ENCODE assay signal across 9 cellular contexts in the genomic region with DNA sequence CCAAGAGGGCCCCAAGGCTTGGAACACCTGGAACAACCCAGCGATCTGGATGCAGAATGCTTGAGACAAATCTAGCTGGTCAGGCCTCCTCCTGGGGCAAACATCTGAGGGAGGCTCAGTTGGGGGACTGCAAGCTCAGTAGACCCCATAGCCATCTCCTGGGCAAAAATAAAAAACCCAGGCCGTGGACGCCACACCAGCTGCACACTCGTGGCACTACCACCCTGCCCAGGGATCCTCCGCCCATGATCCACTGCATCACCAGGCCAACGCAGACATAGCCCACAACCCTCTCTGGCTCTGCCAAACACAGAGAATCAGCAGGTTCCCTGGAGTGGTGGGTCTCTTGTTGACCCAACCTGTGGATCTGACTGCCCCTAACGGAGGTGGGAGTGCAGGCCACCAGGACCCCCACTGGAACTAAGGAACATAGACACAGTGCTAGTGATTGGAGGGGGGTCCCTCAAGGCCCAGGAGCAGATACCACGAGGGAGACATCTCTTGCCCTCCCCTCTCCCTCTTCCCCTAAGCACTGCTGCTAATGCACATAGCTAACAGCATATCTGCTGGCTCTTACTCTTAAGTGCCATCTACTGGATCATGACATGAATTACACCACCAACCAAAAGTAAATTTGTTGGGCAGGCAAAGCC.
DNase-seq lines count a peak whose midpoint lies in the region; FAIRE-seq and TF ChIP-seq lines count a peak whose summit lies in the region.
"Had no signal": no experiment of that assay in that cellular context is flagged by ENCODE, and none has a peak within 500 bp of the region (broad histone marks: within the 10 kb centered on the region; RNA-seq: fewer than 3 reads in every experiment).

No MANE protein-coding gene starts in this region.

- FAIRE-seq in A204.1 (lab: Jason Lieb, UNC): peak; percentile 85

- H3K4me1 ChIP-seq in SJCRH30: no peaks in the 10 kb centered on the region

- H3K27me3 ChIP-seq in SJCRH30: no peaks in the 10 kb centered on the region

- no peaks in the 10 kb centered on the region for H3K36me3 ChIP-seq in SJCRH30

- H3K4me3 ChIP-seq in SJCRH30: no peak overlapping the region

- DNase-seq in GM03348 (ENCODE audit: low spot score) (peak; percentile 80), LoVo (ENCODE audit: low spot score) (peak; percentile 54), SJCRH30 (peak; percentile 9 to 62), erythroblast (lab: John Stamatoyannopoulos, UW) (peak; percentile 50 to 53), myocyte (ENCODE audit: low read depth) (peak; percentile 56), GDM1 (lab: John Stamatoyannopoulos, UW) (no peak)
- no peak for DNase-seq in stimulated activated CD4-positive, alpha-beta T cell treated with anti-CD3 and anti-CD28 coated beads, Interleukin-2, amount 100 ng/mL, for 24 hours

- no peak for TF ChIP-seq POLR2A in erythroblast (IDR thresholded peaks at IDR 0.05; ENCODE audit: low read length)

- no peak overlapping the region for H3K27ac ChIP-seq in SJCRH30
- H3K27ac ChIP-seq: epithelial cell of prostate had no signal

- H3K9me3 ChIP-seq in SJCRH30 (replicated peaks): no peaks in the 10 kb centered on the region

Comparison
In these comparisons a context has a peak if more than half of its experiments do, and no peak if none do; other contexts are left out.
1. DNase-seq: peak in GM03348 (single experiment), LoVo (single experiment), SJCRH30 (2 of 2), erythroblast (2 of 2) and myocyte (single experiment); none in stimulated activated CD4-positive, alpha-beta T cell treated with anti-CD3 and anti-CD28 coated beads, Interleukin-2, amount 100 ng/mL, for 24 hours (0 of 2) and GDM1 (single experiment).